Comparison of ENCODE assay signal across 27 cellular contexts in the genomic region with DNA sequence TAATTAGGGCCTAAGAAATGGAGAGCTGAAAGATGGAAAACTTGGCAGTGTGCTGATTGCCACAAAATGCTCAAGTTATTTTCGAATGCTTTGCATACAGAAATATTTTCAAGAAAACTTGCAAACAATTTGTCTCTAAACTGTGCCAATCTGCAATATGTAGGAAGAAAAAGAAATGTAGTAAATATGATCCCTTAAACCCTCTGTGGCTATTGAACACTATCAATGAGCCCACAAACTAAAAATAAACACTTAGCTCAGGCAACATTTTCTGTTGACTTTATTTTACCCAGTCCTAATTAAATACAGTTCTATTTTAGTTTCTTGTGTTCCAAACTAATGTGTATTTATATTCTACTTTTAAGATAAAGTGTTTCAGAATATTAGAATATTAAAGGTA.
"Had no signal": no experiment of that assay in that cellular context is flagged by ENCODE, and none has a peak within 500 bp of the region (broad histone marks: within the 10 kb centered on the region; RNA-seq: fewer than 3 reads in every experiment).

No MANE protein-coding gene starts in this region.

- H3K9me3 ChIP-seq: left ventricle myocardium inferior, pancreas, prostate gland, spleen, suprapubic skin, thoracic aorta, tibial artery, upper lobe of right lung had no signal

- DNase-seq: islet precursor cell; left ventricle myocardium inferior; mesendoderm; naive thymus-derived CD4-positive, alpha-beta T cell; nucleus accumbens; pancreas; posterior cingulate gyrus; retina; right cardiac atrium; small intestine; spleen; stimulated activated CD4-positive, alpha-beta T cell treated with anti-CD3 and anti-CD28 coated beads, Interleukin-4, amount 100 ng/mL, for 24 hours; stimulated activated naive CD4-positive, alpha-beta T cell; tibial artery; trophoblast cell; upper lobe of right lung had no signal

- H2AFZ ChIP-seq: hepatocyte had no signal

- H3K4me2 ChIP-seq: hepatocyte had no signal

- H3K27ac ChIP-seq: hepatocyte, left ventricle myocardium inferior, pancreas, prostate gland, spleen, suprapubic skin, thoracic aorta, tibial artery, upper lobe of right lung had no signal

- H3K27me3 Mint-ChIP-seq: naive thymus-derived CD4-positive, alpha-beta T cell; stimulated activated naive CD8-positive, alpha-beta T cell treated with anti-CD3 and anti-CD28 coated beads, Interleukin-15, Interleukin-2, amounts not matched to agents 100 ng/mL and 50 ng/mL, for 24 hours had no signal

- ATAC-seq: naive thymus-derived CD4-positive, alpha-beta T cell; pancreas; right cardiac atrium; sciatic nerve; stimulated activated effector memory CD8-positive, alpha-beta T cell treated with anti-CD3 and anti-CD28 coated beads, Interleukin-12 subunit alpha, Interleukin-12 subunit beta, amount 100 ng/mL, for 72 hours; upper lobe of right lung had no signal

- H3K4me1 Mint-ChIP-seq: mesothelial cell of epicardium; naive thymus-derived CD4-positive, alpha-beta T cell; neural crest cell; stimulated activated effector memory CD8-positive, alpha-beta T cell treated with anti-CD3 and anti-CD28 coated beads, Interleukin-12 subunit alpha, Interleukin-12 subunit beta, amount 100 ng/mL, for 72 hours had no signal

- H3K9me3 Mint-ChIP-seq: nephron; neural crest cell; stimulated activated naive CD8-positive, alpha-beta T cell treated with anti-CD3 and anti-CD28 coated beads, Interleukin-15, Interleukin-2, amounts not matched to agents 100 ng/mL and 50 ng/mL, for 24 hours had no signal

- H3K27ac Mint-ChIP-seq: mesothelial cell of epicardium; naive thymus-derived CD4-positive, alpha-beta T cell; nephron; stimulated activated effector memory CD8-positive, alpha-beta T cell treated with anti-CD3 and anti-CD28 coated beads, Interleukin-12 subunit alpha, Interleukin-12 subunit beta, amount 100 ng/mL, for 72 hours; stimulated activated naive CD8-positive, alpha-beta T cell treated with anti-CD3 and anti-CD28 coated beads, Interleukin-15, Interleukin-2, amounts not matched to agents 100 ng/mL and 50 ng/mL, for 24 hours had no signal

- H3K27me3 ChIP-seq: hepatocyte, pancreas, spleen, suprapubic skin, tibial artery, upper lobe of right lung had no signal

- H3K36me3 Mint-ChIP-seq: mesothelial cell of epicardium; naive thymus-derived CD4-positive, alpha-beta T cell; stimulated activated effector memory CD8-positive, alpha-beta T cell treated with anti-CD3 and anti-CD28 coated beads, Interleukin-12 subunit alpha, Interleukin-12 subunit beta, amount 100 ng/mL, for 72 hours had no signal

- H3K79me2 ChIP-seq: hepatocyte had no signal

- H3K36me3 ChIP-seq: left ventricle myocardium inferior, pancreas, prostate gland, spleen, suprapubic skin, thoracic aorta, tibial artery, upper lobe of right lung had no signal

- H3K4me1 ChIP-seq: left ventricle myocardium inferior, pancreas, prostate gland, spleen, suprapubic skin, tibial artery, upper lobe of right lung had no signal

- H3K4me3 Mint-ChIP-seq: mesothelial cell of epicardium; naive thymus-derived CD4-positive, alpha-beta T cell; nephron; neural crest cell; stimulated activated effector memory CD8-positive, alpha-beta T cell treated with anti-CD3 and anti-CD28 coated beads, Interleukin-12 subunit alpha, Interleukin-12 subunit beta, amount 100 ng/mL, for 72 hours; stimulated activated naive CD8-positive, alpha-beta T cell treated with anti-CD3 and anti-CD28 coated beads, Interleukin-15, Interleukin-2, amounts not matched to agents 100 ng/mL and 50 ng/mL, for 24 hours had no signal

- H3K4me3 ChIP-seq: hepatocyte, left ventricle myocardium inferior, lung, pancreas, prostate gland, spleen, suprapubic skin, thoracic aorta, tibial artery, upper lobe of right lung had no signal
